Comparison of ENCODE assay signal across 1 cellular context in the genomic region with DNA sequence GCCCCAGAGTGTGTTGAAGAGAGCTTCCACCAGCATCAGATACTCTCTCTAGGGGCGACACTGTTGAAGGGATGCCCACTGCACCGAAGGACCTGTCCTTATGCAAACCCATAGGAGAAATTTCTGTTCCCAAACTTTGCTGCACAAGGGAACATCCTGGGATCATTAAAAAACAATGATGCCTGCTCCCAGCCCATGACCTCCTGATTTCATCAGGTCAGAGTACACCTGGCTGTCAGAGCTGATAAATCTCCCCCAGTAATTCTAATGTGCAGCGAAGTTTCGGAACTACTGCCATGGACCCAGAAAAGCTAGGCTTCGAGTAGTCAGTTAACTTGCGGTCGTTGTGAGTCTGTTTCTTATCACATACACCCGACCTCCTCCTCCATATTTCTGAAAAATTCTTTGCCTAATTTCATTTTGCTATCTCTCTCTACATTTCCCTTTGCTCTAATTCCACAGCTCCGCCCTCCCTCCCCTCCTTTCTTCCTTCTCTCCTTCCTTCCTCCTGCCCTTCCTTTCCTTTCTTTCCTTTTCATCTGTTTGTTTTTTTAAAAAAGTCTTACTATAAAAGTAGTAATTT.
A peak's percentile ranks its signal among the peaks of the same experiment; 100 is the strongest.
TF ChIP-seq lines count a peak whose summit lies in the region.

No MANE protein-coding gene starts in this region.

TF ChIP-seq in K562, 482 proteins besides CTCF, POLR2A, EP300 and RAD21 (continued from another document):
- TF ChIP-seq CBFA2T2 (conservative IDR thresholded peaks at IDR 0.05) (peak; percentile 36; the same call in 1 of the 2 replicates), SMARCA4 (IDR thresholded peaks at IDR 0.05) (peak; percentile 52; the same call in 1 of the 2 replicates), MEIS2 (IDR thresholded peaks at IDR 0.05; ENCODE audit: partially characterized antibody) (peak; percentile 4), HDAC3 (IDR thresholded peaks at IDR 0.05; ENCODE audit: borderline replicate concordance, partially characterized antibody) (peak; percentile 26), ETV1 (tag; conservative IDR thresholded peaks at IDR 0.05; ENCODE audit: low read depth) (no peak), SMARCE1 (IDR thresholded peaks at IDR 0.05) (0 out of 2 replicates have a peak, but pooled peaks have one; percentile 23), MTA2 (IDR thresholded peaks at IDR 0.05; ENCODE audit: low read depth) (0 out of 2 replicates have a peak, but pooled peaks have one; percentile 7), ZNF24 (IDR thresholded peaks at IDR 0.05) (no peak), ZNF644 (tag; IDR thresholded peaks at IDR 0.05; ENCODE audit: low read depth) (no peak), NCOR1 (IDR thresholded peaks at IDR 0.05) (peak; percentile 43; the same call in 1 of the 2 replicates), TAL1 (IDR thresholded peaks at IDR 0.05) (0 out of 2 replicates have a peak, but pooled peaks have one; percentile 13), DPF2 (IDR thresholded peaks at IDR 0.05) (peak; percentile 56; the same call in 1 of the 2 replicates)
- TF ChIP-seq, protein P1, sequence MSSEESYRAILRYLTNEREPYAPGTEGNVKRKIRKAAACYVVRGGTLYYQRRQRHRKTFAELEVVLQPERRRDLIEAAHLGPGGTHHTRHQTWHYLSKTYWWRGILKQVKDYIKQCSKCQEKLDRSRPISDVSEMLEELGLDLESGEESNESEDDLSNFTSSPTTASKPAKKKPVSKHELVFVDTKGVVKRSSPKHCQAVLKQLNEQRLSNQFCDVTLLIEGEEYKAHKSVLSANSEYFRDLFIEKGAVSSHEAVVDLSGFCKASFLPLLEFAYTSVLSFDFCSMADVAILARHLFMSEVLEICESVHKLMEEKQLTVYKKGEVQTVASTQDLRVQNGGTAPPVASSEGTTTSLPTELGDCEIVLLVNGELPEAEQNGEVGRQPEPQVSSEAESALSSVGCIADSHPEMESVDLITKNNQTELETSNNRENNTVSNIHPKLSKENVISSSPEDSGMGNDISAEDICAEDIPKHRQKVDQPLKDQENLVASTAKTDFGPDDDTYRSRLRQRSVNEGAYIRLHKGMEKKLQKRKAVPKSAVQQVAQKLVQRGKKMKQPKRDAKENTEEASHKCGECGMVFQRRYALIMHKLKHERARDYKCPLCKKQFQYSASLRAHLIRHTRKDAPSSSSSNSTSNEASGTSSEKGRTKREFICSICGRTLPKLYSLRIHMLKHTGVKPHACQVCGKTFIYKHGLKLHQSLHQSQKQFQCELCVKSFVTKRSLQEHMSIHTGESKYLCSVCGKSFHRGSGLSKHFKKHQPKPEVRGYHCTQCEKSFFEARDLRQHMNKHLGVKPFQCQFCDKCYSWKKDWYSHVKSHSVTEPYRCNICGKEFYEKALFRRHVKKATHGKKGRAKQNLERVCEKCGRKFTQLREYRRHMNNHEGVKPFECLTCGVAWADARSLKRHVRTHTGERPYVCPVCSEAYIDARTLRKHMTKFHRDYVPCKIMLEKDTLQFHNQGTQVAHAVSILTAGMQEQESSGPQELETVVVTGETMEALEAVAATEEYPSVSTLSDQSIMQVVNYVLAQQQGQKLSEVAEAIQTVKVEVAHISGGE (CRISPR knock-in tag; IDR thresholded peaks at IDR 0.05): no peak
